20 cellular contexts compared by ENCODE assay signal in genomic region chr1:33269621-33270020, GRCh38. TPM values are rescaled to one million over a fixed set of nuclear protein-coding genes. Genes with fewer than 3 reads are reported as not detected.
DNase-seq lines count a peak whose midpoint lies in the region; ATAC-seq and TF ChIP-seq lines count a peak whose summit lies in the region.
"Had no signal": no experiment of that assay in that cellular context is flagged by ENCODE, and none has a peak within 500 bp of the region (broad histone marks: within the 10 kb centered on the region; RNA-seq: fewer than 3 reads in every experiment).

No MANE protein-coding gene starts in this region.

- H3K36me3 Mint-ChIP-seq in activated CD8-positive, alpha-beta T cell treated with anti-CD3 and anti-CD28 coated beads, Interleukin-2, amount 10 ng/mL, durations not matched to agents 7 days and 5 days (ENCODE audit: low read depth) = no peaks in the 10 kb centered on the region
- H3K36me3 Mint-ChIP-seq in activated CD8-positive, alpha-beta T cell treated with anti-CD3 and anti-CD28 coated beads for 36 hours (ENCODE audit: low read depth) = no peaks in the 10 kb centered on the region
- peaks cover 7% of the 10 kb centered on the region for H3K36me3 Mint-ChIP-seq in effector memory CD8-positive, alpha-beta T cell (ENCODE audit: insufficient read depth)
- H3K36me3 Mint-ChIP-seq in nephron progenitor cell (ENCODE audit: low read depth) = peaks cover 15% of the 10 kb centered on the region

- no peak for DNase-seq in activated CD8-positive, alpha-beta T cell treated with anti-CD3 and anti-CD28 coated beads, Interleukin-2, amount 10 ng/mL, durations not matched to agents 7 days and 5 days
- DNase-seq in activated CD8-positive, alpha-beta T cell treated with anti-CD3 and anti-CD28 coated beads for 36 hours = no peak
- DNase-seq in effector memory CD8-positive, alpha-beta T cell = no peak
- DNase-seq in nephron progenitor cell = no peak
- DNase-seq in thoracic aorta (ENCODE audit: low spot score) = no peak
- DNase-seq in OCI-M1 (lab: John Stamatoyannopoulos, UW) = no peak
- no peak for DNase-seq in NCI-H2029 (lab: John Stamatoyannopoulos, UW)
- DNase-seq: GOT3; HFFc6; NCI-H1048; NCI-H2107; NCI-H345; NCI-H526 treated with DMSO at 0.1 percent for 48 hours; NK-92 treated with Interleukin-12 subunit alpha and Interleukin-12 subunit beta, amount 100 ng/mL, for 24 hours had no signal

- no peak overlapping the region for H3K4me3 Mint-ChIP-seq in activated CD8-positive, alpha-beta T cell treated with anti-CD3 and anti-CD28 coated beads, Interleukin-2, amount 10 ng/mL, durations not matched to agents 7 days and 5 days
- H3K4me3 Mint-ChIP-seq in activated CD8-positive, alpha-beta T cell treated with anti-CD3 and anti-CD28 coated beads for 36 hours = no peak overlapping the region
- H3K4me3 Mint-ChIP-seq in effector memory CD8-positive, alpha-beta T cell = no peak overlapping the region
- no peak overlapping the region for H3K4me3 Mint-ChIP-seq in nephron progenitor cell
- H3K4me3 Mint-ChIP-seq: HFFc6 had no signal

- H3K27ac ChIP-seq in thoracic aorta = peak overlapping the region; percentile 32 to 46
- H3K27ac ChIP-seq: 22Rv1, BLaER1, HL-60 had no signal

- peaks cover 20% of the 10 kb centered on the region for H3K4me1 Mint-ChIP-seq in activated CD8-positive, alpha-beta T cell treated with anti-CD3 and anti-CD28 coated beads, Interleukin-2, amount 10 ng/mL, durations not matched to agents 7 days and 5 days (ENCODE audit: low read depth)
- H3K4me1 Mint-ChIP-seq in activated CD8-positive, alpha-beta T cell treated with anti-CD3 and anti-CD28 coated beads for 36 hours (ENCODE audit: low read depth) = peaks cover 13% of the 10 kb centered on the region
- peaks cover 33 to 41% of the 10 kb centered on the region in 2 donors for H3K4me1 Mint-ChIP-seq in effector memory CD8-positive, alpha-beta T cell (ENCODE audit: low read depth in 2 of 2)
- H3K4me1 Mint-ChIP-seq in nephron progenitor cell = peaks cover 52% of the 10 kb centered on the region

- peak overlapping the region; percentile 26 for H3K27ac Mint-ChIP-seq in activated CD8-positive, alpha-beta T cell treated with anti-CD3 and anti-CD28 coated beads, Interleukin-2, amount 10 ng/mL, durations not matched to agents 7 days and 5 days
- no peak overlapping the region for H3K27ac Mint-ChIP-seq in activated CD8-positive, alpha-beta T cell treated with anti-CD3 and anti-CD28 coated beads for 36 hours
- peak overlapping the region; percentile 13 to 98 for H3K27ac Mint-ChIP-seq in effector memory CD8-positive, alpha-beta T cell
- peak overlapping the region; percentile 85 for H3K27ac Mint-ChIP-seq in nephron progenitor cell
- H3K27ac Mint-ChIP-seq: HFFc6 had no signal

- CTCF ChIA-PET in activated CD8-positive, alpha-beta T cell treated with anti-CD3 and anti-CD28 coated beads, Interleukin-2, amount 10 ng/mL, durations not matched to agents 7 days and 5 days (lab: Charles Lee) = interaction anchor here (1.7 kb wide), 1 partner anchor 26 kb away, joined by 7 read pairs; no protein-coding TSS in a partner anchor
- CTCF ChIA-PET in activated CD8-positive, alpha-beta T cell treated with anti-CD3 and anti-CD28 coated beads for 36 hours (lab: Charles Lee) = interaction anchor here (1.1 to 1.7 kb wide), 2 partner anchors 9 to 26 kb away, joined by 3 to 5 read pairs; no protein-coding TSS in a partner anchor

- H3K4me3 ChIP-seq in thoracic aorta = no peak overlapping the region
- H3K4me3 ChIP-seq: BLaER1, K562 had no signal

- H3K9me3 Mint-ChIP-seq in activated CD8-positive, alpha-beta T cell treated with anti-CD3 and anti-CD28 coated beads, Interleukin-2, amount 10 ng/mL, durations not matched to agents 7 days and 5 days (ENCODE audit: insufficient read depth) = no peaks in the 10 kb centered on the region
- H3K9me3 Mint-ChIP-seq in activated CD8-positive, alpha-beta T cell treated with anti-CD3 and anti-CD28 coated beads for 36 hours = no peaks in the 10 kb centered on the region
- H3K9me3 Mint-ChIP-seq in effector memory CD8-positive, alpha-beta T cell = no peaks in the 10 kb centered on the region
- no peaks in the 10 kb centered on the region for H3K9me3 Mint-ChIP-seq in nephron progenitor cell
- H3K9me3 Mint-ChIP-seq: HFFc6 had no signal

- no peaks in the 10 kb centered on the region for H3K9me3 ChIP-seq in thoracic aorta
- H3K9me3 ChIP-seq: BLaER1 had no signal

- H3K4me1 ChIP-seq in thoracic aorta (ENCODE audit: control insufficient read depth in 1 of 2, low read depth in 2 of 2) = peaks cover 18 to 100% of the 10 kb centered on the region in 2 donors

- no peaks in the 10 kb centered on the region for H3K27me3 Mint-ChIP-seq in activated CD8-positive, alpha-beta T cell treated with anti-CD3 and anti-CD28 coated beads, Interleukin-2, amount 10 ng/mL, durations not matched to agents 7 days and 5 days (ENCODE audit: low read depth)
- no peaks in the 10 kb centered on the region for H3K27me3 Mint-ChIP-seq in activated CD8-positive, alpha-beta T cell treated with anti-CD3 and anti-CD28 coated beads for 36 hours
- no peaks in the 10 kb centered on the region for H3K27me3 Mint-ChIP-seq in effector memory CD8-positive, alpha-beta T cell
- H3K27me3 Mint-ChIP-seq in nephron progenitor cell (ENCODE audit: low read depth, poor library complexity) = no peaks in the 10 kb centered on the region

- H3K27me3 ChIP-seq in thoracic aorta (replicated peaks; ENCODE audit: insufficient read depth) = no peaks in the 10 kb centered on the region
- H3K27me3 ChIP-seq: BLaER1 had no signal

- no peak for ATAC-seq in activated CD8-positive, alpha-beta T cell treated with anti-CD3 and anti-CD28 coated beads, Interleukin-2, amount 10 ng/mL, durations not matched to agents 7 days and 5 days
- no peak for ATAC-seq in activated CD8-positive, alpha-beta T cell treated with anti-CD3 and anti-CD28 coated beads for 36 hours
- ATAC-seq in effector memory CD8-positive, alpha-beta T cell (replicated peaks) = no peak
- no peak for ATAC-seq in thoracic aorta (ENCODE audit: insufficient number of reproducible peaks, low FRiP score, low read depth)
- ATAC-seq in HG03457 (IDR thresholded peaks at IDR 0.05; ENCODE audit: unreplicated experiment) = no peak
- ATAC-seq: K562 had no signal

- no peak for TF ChIP-seq CTCF in activated CD8-positive, alpha-beta T cell treated with anti-CD3 and anti-CD28 coated beads for 36 hours (IDR thresholded peaks at IDR 0.05)
- TF ChIP-seq CTCF in nephron progenitor cell (IDR thresholded peaks at IDR 0.05) = no peak
- no peak for TF ChIP-seq CTCF in thoracic aorta (IDR thresholded peaks at IDR 0.05)

- peaks cover 8% of the 10 kb centered on the region for H3K36me3 ChIP-seq in thoracic aorta

- intact Hi-C loops in activated CD8-positive, alpha-beta T cell treated with anti-CD3 and anti-CD28 coated beads for 36 hours (cut with micrococcal nuclease) = no loop called here

- POLR2A ChIA-PET in activated CD8-positive, alpha-beta T cell treated with anti-CD3 and anti-CD28 coated beads, Interleukin-2, amount 10 ng/mL, durations not matched to agents 7 days and 5 days (lab: Charles Lee) = interaction anchor here (0.6 kb wide), 1 partner anchor 15 kb away, joined by 3 read pairs; no protein-coding TSS in a partner anchor
- POLR2A ChIA-PET in activated CD8-positive, alpha-beta T cell treated with anti-CD3 and anti-CD28 coated beads for 36 hours (lab: Charles Lee) = no interaction called here

RNA-seq across cellular contexts. Expression of gene ZNF362, which starts 13.3 kb away (rescaled TPM):
- 10 to 100 TPM; 17.3 to 19.7 TPM for total RNA-seq in activated CD8-positive, alpha-beta T cell treated with anti-CD3 and anti-CD28 coated beads, Interleukin-2, amount 10 ng/mL, durations not matched to agents 7 days and 5 days
- total RNA-seq in activated CD8-positive, alpha-beta T cell treated with anti-CD3 and anti-CD28 coated beads for 36 hours = 1 to 10 TPM; 5.4 to 7.8 TPM
- total RNA-seq in thoracic aorta = 10 to 100 TPM; 25.3 to 55.4 TPM

RNA-seq across cellular contexts. Expression of gene A3GALT2, which starts 51.3 kb away (rescaled TPM):
- total RNA-seq in activated CD8-positive, alpha-beta T cell treated with anti-CD3 and anti-CD28 coated beads, Interleukin-2, amount 10 ng/mL, durations not matched to agents 7 days and 5 days = not detected
- not detected for total RNA-seq in activated CD8-positive, alpha-beta T cell treated with anti-CD3 and anti-CD28 coated beads for 36 hours
- total RNA-seq in thoracic aorta = under 1 TPM; 0.54 to 0.71 TPM
- total RNA-seq: Daoy, HFFc6, K562 had no signal
